In genomic region chr9:95031711-95032461, GRCh38 we compare ENCODE assay signal across 1 cellular context.
TF ChIP-seq lines count a peak whose summit lies in the region.

No MANE protein-coding gene starts in this region.

TF ChIP-seq in HepG2, 621 proteins besides CTCF, POLR2A, EP300 and RAD21 (continued from another document and continues in another):
- no peak for TF ChIP-seq ELK4 (CRISPR knock-in tag; IDR thresholded peaks at IDR 0.05; ENCODE audit: borderline replicate concordance)
- TF ChIP-seq ZNF850 (CRISPR knock-in tag; conservative IDR thresholded peaks at IDR 0.05) = no peak
- peak; percentile 65 for TF ChIP-seq SALL1 (CRISPR knock-in tag; IDR thresholded peaks at IDR 0.05)
- no peak for TF ChIP-seq ZBTB2 (CRISPR knock-in tag; IDR thresholded peaks at IDR 0.05; ENCODE audit: low read depth)
- no peak for TF ChIP-seq ZSCAN12 (CRISPR knock-in tag; IDR thresholded peaks at IDR 0.05)
- no peak for TF ChIP-seq ZKSCAN8 (CRISPR knock-in tag; IDR thresholded peaks at IDR 0.05; ENCODE audit: borderline replicate concordance)
- no peak; the same call in 1 of the 2 replicates for TF ChIP-seq ZNF652 (CRISPR knock-in tag; IDR thresholded peaks at IDR 0.05; ENCODE audit: borderline replicate concordance, low read depth)
- no peak for TF ChIP-seq ZMAT5 (CRISPR knock-in tag; IDR thresholded peaks at IDR 0.05; ENCODE audit: borderline replicate concordance, low read depth)
- TF ChIP-seq ZNF350 (CRISPR knock-in tag; IDR thresholded peaks at IDR 0.05; ENCODE audit: borderline replicate concordance, low read depth) = no peak
- TF ChIP-seq PLRG1 (conservative IDR thresholded peaks at IDR 0.05) = no peak
- no peak for TF ChIP-seq CERS6 (CRISPR knock-in tag; IDR thresholded peaks at IDR 0.05)
- no peak for TF ChIP-seq ZIK1 (CRISPR knock-in tag; IDR thresholded peaks at IDR 0.05; ENCODE audit: borderline replicate concordance, low read depth)
- no peak for TF ChIP-seq MXD1 (CRISPR knock-in tag; IDR thresholded peaks at IDR 0.05)
- TF ChIP-seq NFAT5 (CRISPR knock-in tag; IDR thresholded peaks at IDR 0.05) = no peak
- TF ChIP-seq ATF7-NPFF (CRISPR knock-in tag; IDR thresholded peaks at IDR 0.05; ENCODE audit: low read depth) = no peak
- no peak for TF ChIP-seq GABPA (IDR thresholded peaks at IDR 0.05; ENCODE audit: low read depth, low read length)
- TF ChIP-seq GABPA (CRISPR knock-in tag; IDR thresholded peaks at IDR 0.05; ENCODE audit: low read depth) = no peak
- TF ChIP-seq SIN3B (IDR thresholded peaks at IDR 0.05; ENCODE audit: low read length) = no peak
- no peak for TF ChIP-seq REL (CRISPR knock-in tag; conservative IDR thresholded peaks at IDR 0.05)
- no peak for TF ChIP-seq ISX (CRISPR knock-in tag; conservative IDR thresholded peaks at IDR 0.05)
- peak; percentile 73 for TF ChIP-seq ZBTB34 (CRISPR knock-in tag; IDR thresholded peaks at IDR 0.05)
- no peak for TF ChIP-seq ZFAT (CRISPR knock-in tag; conservative IDR thresholded peaks at IDR 0.05)
- no peak for TF ChIP-seq HOXA7 (CRISPR knock-in tag; IDR thresholded peaks at IDR 0.05)
- TF ChIP-seq FOXP4 (CRISPR knock-in tag; IDR thresholded peaks at IDR 0.05) = peak; percentile 93
- TF ChIP-seq ATF2 (CRISPR knock-in tag; IDR thresholded peaks at IDR 0.05) = peak; percentile 60; the same call in 1 of the 2 replicates
- TF ChIP-seq TBL1XR1 (IDR thresholded peaks at IDR 0.05; ENCODE audit: borderline replicate concordance, low read length, partially characterized antibody) = no peak
- TF ChIP-seq FOXK2 (IDR thresholded peaks at IDR 0.05) = no peak
- no peak for TF ChIP-seq AGO1 (IDR thresholded peaks at IDR 0.05; ENCODE audit: low read depth, low read length, poor library complexity, severe bottlenecking)
- TF ChIP-seq DMTF1 (CRISPR knock-in tag; IDR thresholded peaks at IDR 0.05) = no peak
- TF ChIP-seq ZFP90 (CRISPR knock-in tag; IDR thresholded peaks at IDR 0.05; ENCODE audit: borderline replicate concordance) = peak; percentile 69; the same call in 1 of the 2 replicates
- peak; percentile 74; the same call in 1 of the 2 replicates for TF ChIP-seq SIX1 (CRISPR knock-in tag; IDR thresholded peaks at IDR 0.05; ENCODE audit: borderline replicate concordance)
- no peak for TF ChIP-seq KDM1A (CRISPR knock-in tag; IDR thresholded peaks at IDR 0.05)
- no peak for TF ChIP-seq ZNF510 (CRISPR knock-in tag; IDR thresholded peaks at IDR 0.05; ENCODE audit: low read depth)
- TF ChIP-seq ZNF576 (CRISPR knock-in tag; IDR thresholded peaks at IDR 0.05) = no peak
- no peak for TF ChIP-seq REXO4 (CRISPR knock-in tag; IDR thresholded peaks at IDR 0.05; ENCODE audit: borderline replicate concordance)
- no peak; the same call in 1 of the 2 replicates for TF ChIP-seq HNF4G (IDR thresholded peaks at IDR 0.05; ENCODE audit: borderline replicate concordance, low read depth, low read length)
- no peak; the same call in 1 of the 2 replicates for TF ChIP-seq HNF4G (CRISPR knock-in tag; IDR thresholded peaks at IDR 0.05; ENCODE audit: borderline replicate concordance, low read depth)
- no peak for TF ChIP-seq ZBTB37 (CRISPR knock-in tag; IDR thresholded peaks at IDR 0.05)
- no peak for TF ChIP-seq ZNF432 (CRISPR knock-in tag; IDR thresholded peaks at IDR 0.05; ENCODE audit: borderline replicate concordance)
- no peak for TF ChIP-seq ZNF615 (CRISPR knock-in tag; IDR thresholded peaks at IDR 0.05; ENCODE audit: borderline replicate concordance)
- TF ChIP-seq HHEX (CRISPR knock-in tag; IDR thresholded peaks at IDR 0.05) = 0 out of 2 replicates have a peak, but pooled peaks have one; percentile 47
- no peak for TF ChIP-seq ESRRA (CRISPR knock-in tag; IDR thresholded peaks at IDR 0.05; ENCODE audit: low read depth)
